Comparison of ENCODE assay signal across 12 cellular contexts in the genomic region with DNA sequence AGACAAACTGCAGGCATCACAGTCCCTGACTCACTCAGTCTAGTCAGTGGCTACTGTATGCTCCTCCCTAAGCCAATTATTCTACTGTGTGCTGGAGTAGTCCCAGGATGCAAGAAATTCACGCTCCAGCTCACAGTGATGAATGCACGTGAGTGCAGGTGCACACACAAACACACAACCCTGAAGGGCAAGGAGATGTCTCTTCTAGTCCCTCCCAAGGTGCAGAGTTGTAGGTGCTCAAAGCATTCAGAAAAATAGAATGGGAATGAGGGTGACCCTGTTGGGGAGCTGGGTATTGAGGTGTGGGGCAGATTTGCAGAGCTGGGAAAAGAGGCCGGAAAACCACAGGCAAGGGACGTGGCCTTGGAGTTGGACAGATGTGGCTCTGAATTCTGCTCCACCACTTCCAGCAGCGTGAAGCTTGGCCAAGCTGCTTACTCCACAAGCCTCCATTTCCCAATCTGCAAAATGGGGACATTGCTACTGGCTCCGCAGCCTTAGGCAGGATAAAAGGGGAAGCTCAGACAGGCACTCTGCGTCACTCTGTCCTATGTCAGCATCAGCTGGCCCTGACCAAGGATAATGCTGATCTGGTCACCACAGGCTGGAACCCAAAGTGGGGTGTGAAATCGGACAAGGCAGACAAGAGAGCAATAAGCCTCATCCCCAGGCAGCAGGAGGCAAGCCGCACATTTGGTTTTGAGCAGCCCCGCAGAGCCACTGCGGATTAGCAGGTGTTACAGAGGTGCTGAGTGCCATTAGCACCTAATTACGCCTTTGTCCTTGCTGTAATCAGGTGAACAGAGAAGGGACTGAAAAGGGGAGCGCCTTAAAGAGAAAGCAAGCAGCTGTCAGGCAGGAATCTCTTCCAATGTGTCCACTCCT. TPM values are rescaled to one million over a fixed set of nuclear protein-coding genes. Genes with fewer than 3 reads are reported as not detected.
DNase-seq lines count a peak whose midpoint lies in the region; TF ChIP-seq lines count a peak whose summit lies in the region.
"Had no signal": no experiment of that assay in that cellular context is flagged by ENCODE, and none has a peak within 500 bp of the region (broad histone marks: within the 10 kb centered on the region; RNA-seq: fewer than 3 reads in every experiment).

No MANE protein-coding gene starts in this region.

- peak overlapping the region; percentile 63 for H3K4me2 ChIP-seq in neural progenitor cell

- H3K36me3 ChIP-seq in WERI-Rb-1 (no peaks in the 10 kb centered on the region; the same call in 1 of the 2 replicates), neural progenitor cell (no peaks in the 10 kb centered on the region), left ventricle myocardium inferior (no peaks in the 10 kb centered on the region)
- H3K36me3 ChIP-seq: ascending aorta had no signal

- peaks cover 2% of the 10 kb centered on the region for H3K36me3 Mint-ChIP-seq in activated CD4-positive, alpha-beta T cell treated with anti-CD3 and anti-CD28 coated beads, Interleukin-2, amount 10 ng/mL, durations not matched to agents 7 days and 5 days (ENCODE audit: low read depth)
- H3K36me3 Mint-ChIP-seq in activated CD4-positive, alpha-beta T cell treated with anti-CD3 and anti-CD28 coated beads, Interleukin-2, amount 10 ng/mL, durations not matched to agents 24 days and 14 days (ENCODE audit: low read depth), result no peaks in the 10 kb centered on the region
- peaks cover 4% of the 10 kb centered on the region for H3K36me3 Mint-ChIP-seq in neural progenitor cell

- H3K4me1 ChIP-seq in neural progenitor cell, result peaks cover 27% of the 10 kb centered on the region
- H3K4me1 ChIP-seq in left ventricle myocardium inferior, result peaks cover 14% of the 10 kb centered on the region
- H3K4me1 ChIP-seq: ascending aorta had no signal

- peaks cover 78% of the 10 kb centered on the region for H3K4me1 Mint-ChIP-seq in activated CD4-positive, alpha-beta T cell treated with anti-CD3 and anti-CD28 coated beads, Interleukin-2, amount 10 ng/mL, durations not matched to agents 7 days and 5 days
- H3K4me1 Mint-ChIP-seq in activated CD4-positive, alpha-beta T cell treated with anti-CD3 and anti-CD28 coated beads, Interleukin-2, amount 10 ng/mL, durations not matched to agents 24 days and 14 days, result peaks cover 55% of the 10 kb centered on the region
- H3K4me1 Mint-ChIP-seq in neural progenitor cell, result peaks cover 87% of the 10 kb centered on the region

- H3K9me3 Mint-ChIP-seq in activated CD4-positive, alpha-beta T cell treated with anti-CD3 and anti-CD28 coated beads, Interleukin-2, amount 10 ng/mL, durations not matched to agents 7 days and 5 days, result no peaks in the 10 kb centered on the region
- no peaks in the 10 kb centered on the region for H3K9me3 Mint-ChIP-seq in activated CD4-positive, alpha-beta T cell treated with anti-CD3 and anti-CD28 coated beads, Interleukin-2, amount 10 ng/mL, durations not matched to agents 24 days and 14 days
- H3K9me3 Mint-ChIP-seq in neural progenitor cell, result no peaks in the 10 kb centered on the region

- no peaks in the 10 kb centered on the region for H3K27me3 Mint-ChIP-seq in activated CD4-positive, alpha-beta T cell treated with anti-CD3 and anti-CD28 coated beads, Interleukin-2, amount 10 ng/mL, durations not matched to agents 7 days and 5 days
- H3K27me3 Mint-ChIP-seq in activated CD4-positive, alpha-beta T cell treated with anti-CD3 and anti-CD28 coated beads, Interleukin-2, amount 10 ng/mL, durations not matched to agents 24 days and 14 days, result no peaks in the 10 kb centered on the region
- peaks cover 2% of the 10 kb centered on the region for H3K27me3 Mint-ChIP-seq in neural progenitor cell (ENCODE audit: insufficient read depth, low read depth)

- no peak overlapping the region for H2AFZ ChIP-seq in neural progenitor cell (replicated peaks)

- intact Hi-C loops in activated CD4-positive, alpha-beta T cell treated with anti-CD3 and anti-CD28 coated beads, Interleukin-2, amount 10 ng/mL, durations not matched to agents 24 days and 14 days (cut with micrococcal nuclease), result no loop called here
- intact Hi-C loops in left ventricle myocardium inferior (cut with micrococcal nuclease), result no loop called here

- no peaks in the 10 kb centered on the region for H3K27me3 ChIP-seq in WERI-Rb-1 (ENCODE audit: insufficient read depth, low read depth, severe bottlenecking)
- no peaks in the 10 kb centered on the region for H3K27me3 ChIP-seq in neural progenitor cell
- peaks cover 20% of the 10 kb centered on the region for H3K27me3 ChIP-seq in left ventricle myocardium inferior (ENCODE audit: low read depth)
- H3K27me3 ChIP-seq: ascending aorta had no signal

- no peak for TF ChIP-seq CTCF in WERI-Rb-1 (IDR thresholded peaks at IDR 0.05; ENCODE audit: low read depth, low read length)
- TF ChIP-seq CTCF in neural progenitor cell (IDR thresholded peaks at IDR 0.05), result no peak
- no peak for TF ChIP-seq CTCF in left ventricle myocardium inferior (IDR thresholded peaks at IDR 0.05; ENCODE audit: borderline replicate concordance)

- H3K27ac ChIP-seq in WERI-Rb-1 (peak overlapping the region; percentile 57), neural progenitor cell (no peak overlapping the region), left ventricle myocardium inferior (replicated peaks) (no peak overlapping the region)
- H3K27ac ChIP-seq: ascending aorta had no signal

- no peak overlapping the region for H3K4me3 Mint-ChIP-seq in activated CD4-positive, alpha-beta T cell treated with anti-CD3 and anti-CD28 coated beads, Interleukin-2, amount 10 ng/mL, durations not matched to agents 7 days and 5 days
- no peak overlapping the region for H3K4me3 Mint-ChIP-seq in activated CD4-positive, alpha-beta T cell treated with anti-CD3 and anti-CD28 coated beads, Interleukin-2, amount 10 ng/mL, durations not matched to agents 24 days and 14 days
- no peak overlapping the region for H3K4me3 Mint-ChIP-seq in neural progenitor cell

- POLR2A ChIA-PET in activated CD4-positive, alpha-beta T cell treated with anti-CD3 and anti-CD28 coated beads, Interleukin-2, amount 10 ng/mL, durations not matched to agents 7 days and 5 days (lab: Charles Lee), result no interaction called here

- H3F3A ChIP-seq in neural progenitor cell (ENCODE audit: low read depth), result peaks cover 23% of the 10 kb centered on the region

- H3K79me2 ChIP-seq in neural progenitor cell (ENCODE audit: low read depth), result peaks cover 18% of the 10 kb centered on the region

- no peak overlapping the region for H3K4me3 ChIP-seq in WERI-Rb-1 (ENCODE audit: low read depth, low read length)
- no peak overlapping the region for H3K4me3 ChIP-seq in neural progenitor cell
- H3K4me3 ChIP-seq in left ventricle myocardium inferior, result no peak overlapping the region
- H3K4me3 ChIP-seq: ascending aorta had no signal

- peaks cover 100% of the 10 kb centered on the region for H4K20me1 ChIP-seq in neural progenitor cell (ENCODE audit: low read depth)

- no peaks in the 10 kb centered on the region for H3K9me3 ChIP-seq in WERI-Rb-1 (ENCODE audit: severe bottlenecking)
- H3K9me3 ChIP-seq in neural progenitor cell (ENCODE audit: low read depth), result no peaks in the 10 kb centered on the region
- no peaks in the 10 kb centered on the region for H3K9me3 ChIP-seq in left ventricle myocardium inferior (replicated peaks)
- H3K9me3 ChIP-seq: ascending aorta had no signal

- CTCF ChIA-PET in activated CD4-positive, alpha-beta T cell treated with anti-CD3 and anti-CD28 coated beads, Interleukin-2, amount 10 ng/mL, durations not matched to agents 7 days and 5 days (lab: Charles Lee), result interaction anchor here (0.6 to 1.3 kb wide), 3 partner anchors 10 to 338 kb away, joined by 3 to 6 read pairs (median 3); no protein-coding TSS in a partner anchor

- no peak overlapping the region for H3K9ac ChIP-seq in neural progenitor cell

- DNase-seq in activated CD4-positive, alpha-beta T cell treated with anti-CD3 and anti-CD28 coated beads, Interleukin-2, amount 10 ng/mL, durations not matched to agents 7 days and 5 days, result no peak
- no peak for DNase-seq in activated CD4-positive, alpha-beta T cell treated with anti-CD3 and anti-CD28 coated beads, Interleukin-2, amount 10 ng/mL, durations not matched to agents 24 days and 14 days
- DNase-seq in NCI-H2081 (lab: John Stamatoyannopoulos, UW) (peak; percentile 73 to 95), WERI-Rb-1 (peak; percentile 76), neural progenitor cell (ENCODE audit: low spot score) (peak; percentile 58), dedifferentiated amniotic fluid mesenchymal stem cell (ENCODE audit: extremely low spot score) (no peak), SIG-M5 treated with dmso at 0.1 percent for 504 hours (lab: John Stamatoyannopoulos, UW; ENCODE audit: unreplicated experiment) (no peak), left ventricle myocardium inferior (no peak)
- DNase-seq: effector memory CD4-positive, alpha-beta T cell; mesenchymal stem cell; NK-92 treated with Interleukin-12 subunit alpha and Interleukin-12 subunit beta, amount 100 ng/mL, for 24 hours had no signal

- H3K27ac Mint-ChIP-seq in activated CD4-positive, alpha-beta T cell treated with anti-CD3 and anti-CD28 coated beads, Interleukin-2, amount 10 ng/mL, durations not matched to agents 7 days and 5 days, result peak overlapping the region; percentile 68
- no peak overlapping the region for H3K27ac Mint-ChIP-seq in activated CD4-positive, alpha-beta T cell treated with anti-CD3 and anti-CD28 coated beads, Interleukin-2, amount 10 ng/mL, durations not matched to agents 24 days and 14 days
- H3K27ac Mint-ChIP-seq in neural progenitor cell, result peak overlapping the region; percentile 30

RNA-seq across cellular contexts. Expression of a gene that starts 54.9 kb away (rescaled TPM):
- total RNA-seq in activated CD4-positive, alpha-beta T cell treated with anti-CD3 and anti-CD28 coated beads, Interleukin-2, amount 10 ng/mL, durations not matched to agents 7 days and 5 days, result 10 to 100 TPM; 10.5 to 11.9 TPM
- total RNA-seq in activated CD4-positive, alpha-beta T cell treated with anti-CD3 and anti-CD28 coated beads, Interleukin-2, amount 10 ng/mL, durations not matched to agents 24 days and 14 days, result 0.42 and 0.52 TPM in 2 replicates
- total RNA-seq in neural progenitor cell (ENCODE audit: low replicate concordance), result 15.3 and 39.9 TPM in 2 replicates
- total RNA-seq in left ventricle myocardium inferior, result 2.2 TPM

Comparison
In these comparisons a context has a peak if more than half of its experiments do, and no peak if none do; other contexts are left out.
1. DNase-seq: peak in NCI-H2081 (2 of 2), WERI-Rb-1 (single experiment) and neural progenitor cell (single experiment); none in activated CD4-positive, alpha-beta T cell treated with anti-CD3 and anti-CD28 coated beads, Interleukin-2, amount 10 ng/mL, durations not matched to agents 7 days and 5 days (single experiment), activated CD4-positive, alpha-beta T cell treated with anti-CD3 and anti-CD28 coated beads, Interleukin-2, amount 10 ng/mL, durations not matched to agents 24 days and 14 days (single experiment), dedifferentiated amniotic fluid mesenchymal stem cell (single experiment), SIG-M5 treated with dmso at 0.1 percent for 504 hours (single experiment) and left ventricle myocardium inferior (single experiment).